ENCODE assay signal across 8 cellular contexts in the genomic region with DNA sequence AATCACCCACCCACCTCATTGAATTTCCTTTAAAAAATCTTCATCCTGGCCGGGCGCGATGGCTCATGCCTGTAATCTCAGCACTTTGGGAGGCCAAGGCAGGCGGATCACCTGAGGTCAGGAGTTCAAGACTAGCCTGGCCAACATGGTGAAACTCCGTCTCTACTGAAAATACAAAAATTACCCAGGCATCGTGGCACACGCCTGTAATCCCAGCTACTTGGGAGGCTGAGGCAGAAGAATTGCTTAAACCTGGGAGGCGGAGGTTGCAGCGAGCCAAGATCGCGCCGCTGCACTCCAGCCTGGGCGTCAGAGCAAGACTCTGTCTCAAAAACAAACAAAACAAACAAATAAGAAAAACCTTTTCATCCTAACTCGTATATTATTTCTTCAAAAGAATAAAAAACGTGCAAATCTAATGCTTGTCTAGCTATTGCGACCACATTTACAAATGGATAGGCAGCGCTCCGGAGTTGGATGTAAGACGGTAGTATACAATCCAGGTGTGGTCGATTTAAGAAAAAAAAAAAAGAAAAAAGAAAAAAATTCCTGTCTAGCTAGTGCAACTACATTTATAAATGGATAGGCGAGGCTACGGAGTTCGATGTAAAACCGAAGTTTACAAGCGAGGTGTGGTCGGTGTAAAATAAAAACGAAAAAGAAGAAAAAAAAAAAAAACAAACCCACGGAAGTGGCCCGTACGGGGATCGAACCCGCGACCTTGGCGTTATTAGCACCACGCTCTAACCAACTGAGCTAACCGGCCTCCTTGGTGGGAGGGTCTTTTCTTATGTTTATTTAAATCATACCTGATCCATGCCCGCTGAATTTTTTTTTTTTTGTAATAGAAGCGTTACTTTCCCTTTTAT.
DNase-seq lines count a peak whose midpoint lies in the region; ATAC-seq and TF ChIP-seq lines count a peak whose summit lies in the region.
"Not testable (repeated sequence)": the region's sequence is repeated elsewhere in the genome, so short reads cannot be mapped to it uniquely, and the experiment has no call there.

No MANE protein-coding gene starts in this region.

- intact Hi-C loops in left ventricle myocardium inferior (cut with micrococcal nuclease): loop anchor here (10.0 kb wide), 1 partner anchor 338 kb away; no protein-coding TSS in a partner anchor

- H3K4me2 ChIP-seq in osteoblast (ENCODE audit: insufficient read depth, low read length): peak overlapping the region; percentile 95

- DNase-seq in DMS53 treated with DMSO at 0.1 percent for 48 hours (lab: John Stamatoyannopoulos, UW; ENCODE audit: unreplicated experiment): peak; percentile 52
- DNase-seq in NCI-H510A treated with DMSO at 0.1 percent for 48 hours (lab: John Stamatoyannopoulos, UW): peak; percentile 65
- DNase-seq in activated CD4-positive, CD25-positive, alpha-beta regulatory T cell treated with anti-CD3 and anti-CD28 coated beads, Interleukin-2, amount 50 U/mL, for 16 hours (ENCODE audit: low read depth, low spot score): peak; percentile 48
- peak; percentile 42 for DNase-seq in brain microvascular endothelial cell
- DNase-seq in left ventricle myocardium inferior: peak; percentile 46
- peak; percentile 76 for DNase-seq in osteoblast (ENCODE audit: insufficient read length, low spot score, missing footprints)

- not testable (repeated sequence) for H3K36me3 ChIP-seq in brain microvascular endothelial cell (replicated peaks); left ventricle myocardium inferior; osteoblast (ENCODE audit: insufficient read depth, low read length); subcutaneous abdominal adipose tissue (ENCODE audit: control insufficient read depth in 5 of 5, insufficient read depth in 5 of 5, low read length in 5 of 5)

- H3K4me3 ChIP-seq in brain microvascular endothelial cell (ENCODE audit: low read depth, low read length) (peak overlapping the region; percentile 96), left ventricle myocardium inferior (peak overlapping the region; percentile 79), osteoblast (ENCODE audit: insufficient read depth, low read length) (peak overlapping the region; percentile 92), subcutaneous abdominal adipose tissue (ENCODE audit: low read depth in 1 of 5, low read length in 5 of 5) (peak overlapping the region; percentile 97 to 100 (median 99))

- peak overlapping the region; percentile 70 for H3K27ac ChIP-seq in brain microvascular endothelial cell
- peak overlapping the region; percentile 64 for H3K27ac ChIP-seq in left ventricle myocardium inferior (replicated peaks)
- H3K27ac ChIP-seq in osteoblast (ENCODE audit: low read depth, low read length): peak overlapping the region; percentile 86
- H3K27ac ChIP-seq in subcutaneous abdominal adipose tissue (ENCODE audit: low read depth, low read length): not testable (repeated sequence)

- in situ Hi-C loops in brain microvascular endothelial cell (cut with HindIII; ENCODE audit: low pct_ligation_motif_present, low sequenced_read_pairs): not testable (repeated sequence)

- not testable (repeated sequence) for H4K20me1 ChIP-seq in osteoblast (ENCODE audit: insufficient read depth, low read length)

- peak overlapping the region; percentile 78 for H2AFZ ChIP-seq in osteoblast (ENCODE audit: low read length)

- not testable (repeated sequence) for H3K9me3 ChIP-seq in left ventricle myocardium inferior (replicated peaks); osteoblast (ENCODE audit: low read depth, low read length); subcutaneous abdominal adipose tissue (ENCODE audit: control insufficient read depth in 5 of 5, low read length in 5 of 5)

- ATAC-seq in HG03354 (IDR thresholded peaks at IDR 0.05; ENCODE audit: poor library complexity, severe bottlenecking, unreplicated experiment): peak; percentile 59

- not testable (repeated sequence) for H3K27me3 ChIP-seq in brain microvascular endothelial cell (replicated peaks); subcutaneous abdominal adipose tissue (ENCODE audit: control insufficient read depth in 5 of 5, insufficient read depth in 4 of 5, low read length in 5 of 5)
- peaks cover 31% of the 10 kb centered on the region for H3K27me3 ChIP-seq in left ventricle myocardium inferior (ENCODE audit: low read depth)
- H3K27me3 ChIP-seq in osteoblast (ENCODE audit: insufficient read depth, low read length): peaks cover 18% of the 10 kb centered on the region

- H3K4me1 ChIP-seq in left ventricle myocardium inferior (peaks cover 23% of the 10 kb centered on the region), subcutaneous abdominal adipose tissue (ENCODE audit: control insufficient read depth in 5 of 5, insufficient read depth in 5 of 5, low read length in 5 of 5) (peaks cover 0 to 25% (median 16%) of the 10 kb centered on the region in 5 donors)
- not testable (repeated sequence) for H3K4me1 ChIP-seq in osteoblast (ENCODE audit: insufficient read depth, low read length)

- not testable (repeated sequence) for TF ChIP-seq CTCF in brain microvascular endothelial cell (IDR thresholded peaks at IDR 0.05; ENCODE audit: low read depth, low read length, missing control alignments); left ventricle myocardium inferior (IDR thresholded peaks at IDR 0.05; ENCODE audit: borderline replicate concordance); osteoblast (IDR thresholded peaks at IDR 0.05; ENCODE audit: extremely low read depth, low read depth, low read length)

- not testable (repeated sequence) for H3K79me2 ChIP-seq in osteoblast (ENCODE audit: insufficient read depth, low read length)

- peak overlapping the region in 3 of 5 donors; percentile 70 to 90 (median 88) for H3K9ac ChIP-seq in subcutaneous abdominal adipose tissue (ENCODE audit: low read length in 5 of 5)
